Comparison of ENCODE assay signal across 19 cellular contexts in genomic region chr6:48563426-48563825, GRCh38.
DNase-seq lines count a peak whose midpoint lies in the region; ATAC-seq and TF ChIP-seq lines count a peak whose summit lies in the region.
"Had no signal": no experiment of that assay in that cellular context is flagged by ENCODE, and none has a peak within 500 bp of the region (broad histone marks: within the 10 kb centered on the region; RNA-seq: fewer than 3 reads in every experiment).

No MANE protein-coding gene starts in this region.

- no TSS peak for BruUV-seq in HCT116 (replicated peaks; lab: Mats Ljungman, UMichigan)

- peaks cover 5% of the 10 kb centered on the region; the same call in 1 of the 2 replicates for H3K36me3 Mint-ChIP-seq in WTC11
- H3K36me3 Mint-ChIP-seq in nephron (ENCODE audit: low read depth), result no peaks in the 10 kb centered on the region
- H3K36me3 Mint-ChIP-seq: CD4-positive, CD25-positive, alpha-beta regulatory T cell; CD8-positive, alpha-beta T cell had no signal

- no peaks in the 10 kb centered on the region for H3K36me3 ChIP-seq in HCT116 (ENCODE audit: control insufficient read depth in 1 of 2, insufficient read depth in 2 of 2, low read length in 2 of 2)
- H3K36me3 ChIP-seq: BLaER1, HAP-1 had no signal

- POLR2A ChIA-PET in HCT116 (lab: Charles Lee) (no interaction called here), WTC11 (lab: Charles Lee) (no interaction called here)

- H3K4me2 ChIP-seq in HCT116 (ENCODE audit: low read length), result no peak overlapping the region
- H3K4me2 ChIP-seq: BLaER1 had no signal

- H3K9me3 Mint-ChIP-seq in WTC11 (peaks cover 6% of the 10 kb centered on the region), nephron (no peaks in the 10 kb centered on the region)
- H3K9me3 Mint-ChIP-seq: CD8-positive, alpha-beta T cell had no signal

- H3K4me1 ChIP-seq in HCT116 (ENCODE audit: control insufficient read depth in 1 of 2, insufficient read depth in 2 of 2, low read length in 2 of 2), result peaks cover 0 to 11% of the 10 kb centered on the region in 2 experiments; a peak in 2 of 4 replicates
- H3K4me1 ChIP-seq: BLaER1, Caco-2 had no signal

- ATAC-seq in HCT116 (no peak), WTC11 (no peak), HG02588 (IDR thresholded peaks at IDR 0.05; ENCODE audit: unreplicated experiment) (no peak), HG03095 (IDR thresholded peaks at IDR 0.05; ENCODE audit: unreplicated experiment) (no peak)
- ATAC-seq: CD8-positive, alpha-beta T cell had no signal

- RAD21 ChIA-PET in HCT116 (lab: Charles Lee; ENCODE audit: low non-redundant PET in 1 of 2, low total read pairs in 2 of 2, uncharacterized antibody in 2 of 2, unreplicated experiment in 2 of 2), result no interaction called here

- no peak for TF ChIP-seq CTCF in HCT116 (IDR thresholded peaks at IDR 0.05 in 2 of 3, conservative IDR thresholded peaks at IDR 0.05 in 1 of 3; ENCODE audit: borderline replicate concordance in 1 of 3, insufficient read depth in 1 of 3, low read depth in 2 of 3, low read length in 2 of 3)
- no peak for TF ChIP-seq CTCF in WTC11 (IDR thresholded peaks at IDR 0.05)
- no peak for TF ChIP-seq CTCF in nephron (IDR thresholded peaks at IDR 0.05; ENCODE audit: unreplicated experiment in 3 of 3)

- intact Hi-C loops in HCT116 (cut with micrococcal nuclease), result no loop called here

- peaks cover 4% of the 10 kb centered on the region; the same call in 1 of the 2 replicates for H3K9me2 ChIP-seq in HCT116 (ENCODE audit: insufficient read depth)

- H3K9ac ChIP-seq in HCT116 (ENCODE audit: low read length), result no peak overlapping the region
- H3K9ac ChIP-seq: BLaER1 had no signal

- no peaks in the 10 kb centered on the region for H3K79me2 ChIP-seq in HCT116 (ENCODE audit: insufficient read depth, low read length)

- no peaks in the 10 kb centered on the region for H4K20me1 ChIP-seq in HCT116 (ENCODE audit: insufficient read depth)
- H4K20me1 ChIP-seq: BLaER1 had no signal

- CTCF ChIA-PET in HCT116 (lab: Charles Lee), result no interaction called here
- CTCF ChIA-PET in WTC11 (lab: Charles Lee), result no interaction called here

- H3K27ac Mint-ChIP-seq in WTC11, result peak overlapping the region; percentile 48
- H3K27ac Mint-ChIP-seq in nephron, result peak overlapping the region; percentile 18 to 56 (median 40)
- H3K27ac Mint-ChIP-seq: B cell; CD4-positive, CD25-positive, alpha-beta regulatory T cell; CD8-positive, alpha-beta T cell had no signal

- H3K27me3 Mint-ChIP-seq in WTC11 (ENCODE audit: low read depth), result no peaks in the 10 kb centered on the region
- H3K27me3 Mint-ChIP-seq in nephron (ENCODE audit: low read depth), result no peaks in the 10 kb centered on the region
- H3K27me3 Mint-ChIP-seq: B cell; CD4-positive, CD25-positive, alpha-beta regulatory T cell had no signal

- peak overlapping the region; percentile 74 for H2AFZ ChIP-seq in HCT116 (ENCODE audit: low read depth, low read length, poor library complexity, severe bottlenecking)

- peaks cover 33% of the 10 kb centered on the region for H3K4me1 Mint-ChIP-seq in WTC11
- H3K4me1 Mint-ChIP-seq in nephron, result peaks cover under 1% of the 10 kb centered on the region
- H3K4me1 Mint-ChIP-seq: B cell; CD4-positive, CD25-positive, alpha-beta regulatory T cell had no signal

- TF ChIP-seq RAD21 in HCT116 (IDR thresholded peaks at IDR 0.05; ENCODE audit: low read depth), result no peak

- H3K9me3 ChIP-seq in HCT116 (ENCODE audit: control insufficient read depth in 1 of 2, insufficient read depth in 1 of 2, low read depth in 1 of 2, low read length in 2 of 2), result no peaks in the 10 kb centered on the region
- H3K9me3 ChIP-seq: BLaER1, Caco-2 had no signal

- H3K27ac ChIP-seq in HCT116 (ENCODE audit: low read depth, low read length), result no peak overlapping the region
- H3K27ac ChIP-seq: 22Rv1, BLaER1, C4-2B had no signal

- TF ChIP-seq POLR2A in HCT116 (IDR thresholded peaks at IDR 0.05; ENCODE audit: borderline replicate concordance, extremely low read depth, insufficient read depth, insufficient read length), result no peak

- H3K27me3 ChIP-seq in HCT116 (ENCODE audit: insufficient read depth, low read length), result no peaks in the 10 kb centered on the region
- H3K27me3 ChIP-seq: BLaER1 had no signal

- no peak overlapping the region for H3K4me3 Mint-ChIP-seq in WTC11
- no peak overlapping the region for H3K4me3 Mint-ChIP-seq in nephron
- H3K4me3 Mint-ChIP-seq: B cell; CD4-positive, CD25-positive, alpha-beta regulatory T cell; CD8-positive, alpha-beta T cell had no signal

- DNase-seq in HCT116 (ENCODE audit: low read depth, low spot score), result no peak
- DNase-seq in WTC11 (ENCODE audit: low spot score), result no peak
- peak; percentile 76 for DNase-seq in kidney tubule cell (ENCODE audit: low spot score)
- no peak for DNase-seq in LoVo (ENCODE audit: low spot score)
- DNase-seq in MV-4-11 (lab: John Stamatoyannopoulos, UW), result no peak
- DNase-seq: Caco-2; CD4-positive, CD25-positive, alpha-beta regulatory T cell; CD8-positive, alpha-beta T cell; DMS153; DND-41; GOT3 had no signal

- no peak overlapping the region for H3K4me3 ChIP-seq in HCT116 (replicated peaks in 1 of 2; ENCODE audit: low read depth in 1 of 2, low read length in 2 of 2)
- H3K4me3 ChIP-seq: BLaER1, HAP-1 had no signal

TF ChIP-seq in HCT116, 20 proteins besides CTCF, POLR2A, EP300 and RAD21:
- TF ChIP-seq SIN3A (IDR thresholded peaks at IDR 0.05; ENCODE audit: low read depth) (no peak), POLR2AphosphoS5 (IDR thresholded peaks at IDR 0.05; ENCODE audit: low read depth, low read length) (no peak), CBX3 (IDR thresholded peaks at IDR 0.05; ENCODE audit: low read depth) (no peak), ZFX (IDR thresholded peaks at IDR 0.05) (no peak), FOSL1 (IDR thresholded peaks at IDR 0.05; ENCODE audit: low read depth) (no peak), CEBPB (IDR thresholded peaks at IDR 0.05; ENCODE audit: low read depth) (no peak)

TF ChIP-seq in WTC11, 78 proteins besides CTCF, POLR2A, EP300 and RAD21 (continues in another document):
- TF ChIP-seq HMGA2 (CRISPR knock-in tag; IDR thresholded peaks at IDR 0.05) (no peak), CREM (CRISPR knock-in tag; IDR thresholded peaks at IDR 0.05) (no peak), ZNF416 (CRISPR knock-in tag; IDR thresholded peaks at IDR 0.05) (no peak), NFATC4 (CRISPR knock-in tag; IDR thresholded peaks at IDR 0.05) (no peak), ZNF263 (CRISPR knock-in tag; IDR thresholded peaks at IDR 0.05; ENCODE audit: low read depth) (no peak), ETV6 (CRISPR knock-in tag; IDR thresholded peaks at IDR 0.05) (no peak), ZSCAN18 (CRISPR knock-in tag; IDR thresholded peaks at IDR 0.05) (no peak), ZNF232 (CRISPR knock-in tag; IDR thresholded peaks at IDR 0.05) (no peak), ZBTB21 (CRISPR knock-in tag; IDR thresholded peaks at IDR 0.05; ENCODE audit: borderline replicate concordance) (no peak), ZNF317 (CRISPR knock-in tag; IDR thresholded peaks at IDR 0.05; ENCODE audit: borderline replicate concordance, low read depth) (no peak), PRRX2 (CRISPR knock-in tag; IDR thresholded peaks at IDR 0.05) (no peak), GRHL2 (CRISPR knock-in tag; IDR thresholded peaks at IDR 0.05; ENCODE audit: insufficient replicate concordance, severe bottlenecking) (no peak), CREB1 (CRISPR knock-in tag; IDR thresholded peaks at IDR 0.05) (no peak), TP53 (CRISPR knock-in tag; IDR thresholded peaks at IDR 0.05) (no peak)
- TF ChIP-seq, protein P1, sequence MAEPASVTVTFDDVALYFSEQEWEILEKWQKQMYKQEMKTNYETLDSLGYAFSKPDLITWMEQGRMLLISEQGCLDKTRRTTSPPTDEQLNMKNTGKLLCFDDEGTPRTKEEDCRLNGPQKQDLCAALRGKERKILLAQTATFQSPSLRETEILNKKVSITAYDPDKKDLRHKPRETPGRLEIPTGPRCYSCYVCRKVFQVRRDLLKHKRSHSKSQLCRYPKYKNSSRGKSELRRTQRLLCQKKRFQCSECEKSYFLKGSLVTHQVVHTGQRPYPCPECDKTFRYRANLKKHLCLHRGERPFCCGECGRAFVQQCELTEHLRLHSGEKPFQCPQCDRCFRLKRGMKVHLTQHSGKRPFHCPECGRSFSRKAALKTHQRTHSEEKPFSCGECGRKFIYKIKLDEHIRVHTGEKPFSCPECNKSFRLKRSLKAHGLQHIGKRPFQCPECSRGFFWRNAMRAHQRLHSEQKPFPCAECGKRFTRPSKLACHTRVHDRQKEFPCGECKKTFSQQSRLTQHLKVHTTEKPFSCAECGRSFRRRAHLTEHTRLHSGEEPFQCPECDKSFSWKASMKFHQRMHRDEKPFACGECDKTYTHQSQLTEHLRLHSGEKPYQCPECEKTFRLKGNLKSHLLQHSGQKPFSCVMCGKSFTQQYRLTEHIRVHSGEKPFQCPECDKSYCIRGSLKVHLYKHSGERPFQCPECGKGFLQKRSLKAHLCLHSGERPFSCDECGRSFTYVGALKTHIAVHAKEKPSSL (CRISPR knock-in tag; conservative IDR thresholded peaks at IDR 0.05), result no peak
- TF ChIP-seq, protein P2, sequence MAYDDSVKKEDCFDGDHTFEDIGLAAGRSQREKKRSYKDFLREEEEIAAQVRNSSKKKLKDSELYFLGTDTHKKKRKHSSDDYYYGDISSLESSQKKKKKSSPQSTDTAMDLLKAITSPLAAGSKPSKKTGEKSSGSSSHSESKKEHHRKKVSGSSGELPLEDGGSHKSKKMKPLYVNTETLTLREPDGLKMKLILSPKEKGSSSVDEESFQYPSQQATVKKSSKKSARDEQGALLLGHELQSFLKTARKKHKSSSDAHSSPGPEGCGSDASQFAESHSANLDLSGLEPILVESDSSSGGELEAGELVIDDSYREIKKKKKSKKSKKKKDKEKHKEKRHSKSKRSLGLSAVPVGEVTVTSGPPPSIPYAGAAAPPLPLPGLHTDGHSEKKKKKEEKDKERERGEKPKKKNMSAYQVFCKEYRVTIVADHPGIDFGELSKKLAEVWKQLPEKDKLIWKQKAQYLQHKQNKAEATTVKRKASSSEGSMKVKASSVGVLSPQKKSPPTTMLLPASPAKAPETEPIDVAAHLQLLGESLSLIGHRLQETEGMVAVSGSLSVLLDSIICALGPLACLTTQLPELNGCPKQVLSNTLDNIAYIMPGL (CRISPR knock-in tag; IDR thresholded peaks at IDR 0.05), result no peak
